In genomic region chr7:90211391-90212148, GRCh38 we compare ENCODE assay signal across 7 cellular contexts. TPM values are rescaled to one million over a fixed set of nuclear protein-coding genes. Genes with fewer than 3 reads are reported as not detected.
A peak's percentile ranks its signal among the peaks of the same experiment; 100 is the strongest.
DNase-seq lines count a peak whose midpoint lies in the region; ATAC-seq, FAIRE-seq and TF ChIP-seq lines count a peak whose summit lies in the region.

Gene STEAP2 (plus strand): TSS chr7:90211740. CDS start chr7:90225083, 13,343 bp downstream.

- no peak within 1 kb of the TSS for H3K27ac ChIP-seq in H9 (ENCODE audit: insufficient read length, low read depth, low read length)
- peak within 1 kb of the TSS; percentile 71 for H3K27ac ChIP-seq in duodenal mucosa (ENCODE audit: low read depth, low read length)
- peak within 1 kb of the TSS; percentile 94 for H3K27ac ChIP-seq in HepG2 (ENCODE audit: extremely low read length, insufficient read depth, low read length)

- TF ChIP-seq POLR2A in GM12891 (IDR thresholded peaks at IDR 0.05; ENCODE audit: low read depth, low read length): no peak
- TF ChIP-seq POLR2A in HepG2 (IDR thresholded peaks at IDR 0.05; ENCODE audit: insufficient read depth in 1 of 2, low read depth in 2 of 2, low read length in 2 of 2): peak; percentile 80 to 86

- peak in 2 of 4 experiments; percentile 31 to 41 for ATAC-seq in T-cell (replicated peaks in 1 of 4)
- ATAC-seq in HepG2: peak; percentile 98

- no peaks in the 10 kb centered on the region for H3K79me1 ChIP-seq in H9 (ENCODE audit: insufficient read depth, low read depth, low read length, poor library complexity, severe bottlenecking)

- H3K14ac ChIP-seq in H9 (ENCODE audit: insufficient read depth, low read length): peak within 1 kb of the TSS; percentile 78

- no peak within 1 kb of the TSS for H3K56ac ChIP-seq in H9 (ENCODE audit: insufficient read length, low read depth, low read length)

- peak; percentile 42 for DNase-seq in GM12891 (ENCODE audit: insufficient read length, low spot score)
- peak; percentile 92 for DNase-seq in H9
- peak; percentile 92 for DNase-seq in MG63
- DNase-seq in T-cell: peak in 4 of 34 experiments; percentile 0 to 3 (median 1)
- DNase-seq in HepG2 (ENCODE audit: low spot score): peak; percentile 81
- peak; percentile 28 for DNase-seq in stimulated activated CD4-positive, alpha-beta T cell treated with anti-CD3 and anti-CD28 coated beads, Interleukin-4, amount 100 ng/mL, for 1 hour

- H2BK12ac ChIP-seq in H9 (ENCODE audit: insufficient read length, low read depth, low read length): no peak within 1 kb of the TSS

- no CpG with 5 or more reads among the region's 73 CpGs for WGBS in H9 (ENCODE audit: extremely low coverage, insufficient read length, low lambda C conversion rate)
- under 1% methylated on average over 38 of the region's 73 CpGs for WGBS in HepG2 (ENCODE audit: low lambda C conversion rate)

- no peak within 1 kb of the TSS for H2BK15ac ChIP-seq in H9 (ENCODE audit: low read depth, low read length)

- no peak within 1 kb of the TSS for H2BK5ac ChIP-seq in H9 (ENCODE audit: insufficient read length, low read length)

- H3K4ac ChIP-seq in H9 (ENCODE audit: low read depth, low read length): no peak within 1 kb of the TSS

- TF ChIP-seq RAD21 in HepG2 (CRISPR knock-in tag; IDR thresholded peaks at IDR 0.05): peak; percentile 79

- no peak for FAIRE-seq in GM12891 (lab: Jason Lieb, UNC)
- no peak for FAIRE-seq in HepG2 (lab: Jason Lieb, UNC)

- in situ Hi-C loops in HepG2 (cut with HindIII; ENCODE audit: extremely low pct_ligation_motif_present, low pct_unique_long_range_greater_than_20kb): no loop called here

- H3K4me3 ChIP-seq in MG63 (peak within 1 kb of the TSS; percentile 64), duodenal mucosa (ENCODE audit: low read depth in 1 of 2, low read length in 2 of 2) (peak within 1 kb of the TSS; percentile 67 to 82), HepG2 (replicated peaks in 1 of 3; ENCODE audit: insufficient read depth in 1 of 3, low read depth in 2 of 3, low read length in 3 of 3) (peak within 1 kb of the TSS; percentile 65 to 87 (median 83))

- no peak within 1 kb of the TSS for H3T11ph ChIP-seq in H9 (ENCODE audit: low read length)

- H3K4me1 ChIP-seq in H9 (ENCODE audit: insufficient read depth, low read length) (peaks cover 10% of the 10 kb centered on the region), duodenal mucosa (ENCODE audit: control insufficient read depth in 1 of 2, insufficient read depth in 2 of 2, low read length in 2 of 2) (peaks cover 5 to 19% of the 10 kb centered on the region in 2 donors), HepG2 (ENCODE audit: insufficient read depth, low read length) (peaks cover 30% of the 10 kb centered on the region)

- H3K9me3 Mint-ChIP-seq in H9: no peaks in the 10 kb centered on the region
- H3K9me3 Mint-ChIP-seq in T-cell: no peaks in the 10 kb centered on the region

- H3K4me2 ChIP-seq in H9 (ENCODE audit: insufficient read depth, insufficient read length, low read length) (peak within 1 kb of the TSS; percentile 92), HepG2 (ENCODE audit: low read depth, low read length) (peak within 1 kb of the TSS; percentile 87)

- no peak within 1 kb of the TSS for H4K5ac ChIP-seq in H9 (ENCODE audit: insufficient read length, low read depth, low read length)

- CTCF ChIA-PET in T-cell (lab: Charles Lee) (no interaction called here), HepG2 (lab: Yijun Ruan, JAX; ENCODE audit: low intra/inter-chr PET ratio, low total read pairs) (interaction anchor here (2.2 kb wide), 1 partner anchor 57 kb away, joined by 20 read pairs; the partner anchor contains the start of gene STEAP1)

- H3K4me1 Mint-ChIP-seq in H9 (peaks cover 14 to 25% of the 10 kb centered on the region in 2 experiments), T-cell (peaks cover 5 to 6% (median 6%) of the 10 kb centered on the region in 3 donors)

- no peak within 1 kb of the TSS for H4K91ac ChIP-seq in H9 (ENCODE audit: insufficient read length, low read depth, low read length)

- peaks cover 4% of the 10 kb centered on the region; the same call in 1 of the 2 replicates for H3K79me2 ChIP-seq in H9 (ENCODE audit: insufficient read depth, low read length)
- peaks cover 3% of the 10 kb centered on the region for H3K79me2 ChIP-seq in HepG2 (ENCODE audit: insufficient read depth, low read length)

- no peaks in the 10 kb centered on the region for H3K9me3 ChIP-seq in H9 (ENCODE audit: control insufficient read depth, low read depth, low read length)
- no peaks in the 10 kb centered on the region for H3K9me3 ChIP-seq in MG63
- no peaks in the 10 kb centered on the region for H3K9me3 ChIP-seq in duodenal mucosa (ENCODE audit: control insufficient read depth in 1 of 2, low read length in 2 of 2)
- no peaks in the 10 kb centered on the region for H3K9me3 ChIP-seq in HepG2 (ENCODE audit: low read length)

- H3K18ac ChIP-seq in H9 (ENCODE audit: insufficient read length, low read depth, low read length): peak within 1 kb of the TSS; percentile 90

- H3K27ac Mint-ChIP-seq in H9 (peak within 1 kb of the TSS; percentile 26 to 94 (median 51)), T-cell (no peak within 1 kb of the TSS)

- H3K23me2 ChIP-seq in H9 (ENCODE audit: insufficient read length, low read depth, low read length, poor library complexity, severe bottlenecking): peaks cover 13% of the 10 kb centered on the region

- H4K8ac ChIP-seq in H9 (replicated peaks; ENCODE audit: insufficient read length, low read depth, low read length): no peak within 1 kb of the TSS

- intact Hi-C loops in HepG2 (cut with micrococcal nuclease; ENCODE audit: unreplicated experiment): loop anchor here (1.0 to 2.0 kb wide), 5 partner anchors 34 to 135 kb away; partner anchors contain the start of genes CFAP69, GTPBP10 and STEAP1

- no peaks in the 10 kb centered on the region for H3K36me3 ChIP-seq in MG63
- no peaks in the 10 kb centered on the region for H3K36me3 ChIP-seq in duodenal mucosa (ENCODE audit: control insufficient read depth in 1 of 2, insufficient read depth in 2 of 2, low read length in 2 of 2)
- H3K36me3 ChIP-seq in HepG2 (replicated peaks in 1 of 2; ENCODE audit: control insufficient read depth in 1 of 2, insufficient read depth in 2 of 2, low read length in 2 of 2): no peaks in the 10 kb centered on the region

- H3K27me3 ChIP-seq in H9 (ENCODE audit: insufficient read depth, low read length) (no peaks in the 10 kb centered on the region), MG63 (no peaks in the 10 kb centered on the region), duodenal mucosa (ENCODE audit: control insufficient read depth in 1 of 2, insufficient read depth in 2 of 2, low read length in 2 of 2) (no peaks in the 10 kb centered on the region), HepG2 (ENCODE audit: control insufficient read depth in 1 of 2, insufficient read depth in 2 of 2, low read length in 2 of 2) (peaks cover 0 to 5% of the 10 kb centered on the region in 2 experiments; a peak in 1 of 5 replicates)

- H3K27me3 Mint-ChIP-seq in H9 (ENCODE audit: low read depth): peaks cover 7% of the 10 kb centered on the region; the same call in 1 of the 2 replicates
- H3K27me3 Mint-ChIP-seq in T-cell: peaks cover 10 to 28% of the 10 kb centered on the region in 2 donors

- H2BK20ac ChIP-seq in H9 (ENCODE audit: low read depth, low read length, poor library complexity, severe bottlenecking): no peak within 1 kb of the TSS

- no peak within 1 kb of the TSS for H3K23ac ChIP-seq in H9 (ENCODE audit: insufficient read length, low read depth, low read length)

- H2BK120ac ChIP-seq in H9 (ENCODE audit: low read depth, low read length, poor library complexity, severe bottlenecking): peak within 1 kb of the TSS; percentile 10

- H3K36me3 Mint-ChIP-seq in H9 (ENCODE audit: insufficient read depth in 1 of 3, low read depth in 3 of 3) (peaks cover 0 to 5% (median 3%) of the 10 kb centered on the region in 3 experiments; a peak in 3 of 7 replicates), T-cell (no peaks in the 10 kb centered on the region)

- POLR2A ChIA-PET in T-cell (lab: Charles Lee): interaction anchor here in 1 of 2 donors (0.5 kb wide), 1 partner anchor 16 kb away, joined by 4 read pairs; no protein-coding TSS in a partner anchor
- POLR2A ChIA-PET in HepG2 (lab: Yijun Ruan, JAX): interaction anchor here (0.9 to 3.1 kb wide), 20 partner anchors 12 to 209 kb away, joined by 3 to 65 read pairs (median 6); partner anchors contain the start of genes CLDN12, GTPBP10 and STEAP1

- peak within 1 kb of the TSS; percentile 37 for H2AK5ac ChIP-seq in H9 (ENCODE audit: insufficient read length, low read length)

- H4K20me1 ChIP-seq in H9 (ENCODE audit: control insufficient read depth, insufficient read depth, insufficient read length) (no peaks in the 10 kb centered on the region), HepG2 (ENCODE audit: insufficient read depth, low read length) (no peaks in the 10 kb centered on the region)

- peak; percentile 73 for TF ChIP-seq CTCF in H9 (conservative IDR thresholded peaks at IDR 0.05)
- peak; percentile 91 for TF ChIP-seq CTCF in HepG2 (CRISPR knock-in tag; IDR thresholded peaks at IDR 0.05)

- BruUV-seq in HepG2 (replicated peaks; lab: Mats Ljungman, UMichigan): no TSS peak

- H2AFZ ChIP-seq in H9 (ENCODE audit: low read length) (peak within 1 kb of the TSS; percentile 14), HepG2 (ENCODE audit: low read length) (peak within 1 kb of the TSS; percentile 62)

- H3K9ac ChIP-seq in H9 (ENCODE audit: extremely low read depth, insufficient read length, low read length): peak within 1 kb of the TSS; percentile 65
- peak within 1 kb of the TSS; percentile 78 to 86 for H3K9ac ChIP-seq in duodenal mucosa (ENCODE audit: low read depth in 1 of 2, low read length in 2 of 2)
- peak within 1 kb of the TSS; percentile 82 for H3K9ac ChIP-seq in HepG2 (ENCODE audit: insufficient read depth, low read depth, low read length)

- peak in 1 of 2 experiments; percentile 41; a peak in 1 of 4 replicates for TF ChIP-seq EP300 in HepG2 (IDR thresholded peaks at IDR 0.05; ENCODE audit: low read depth in 2 of 2, low read length in 2 of 2)
- no peak for TF ChIP-seq EP300 in HepG2 (CRISPR knock-in tag; IDR thresholded peaks at IDR 0.05; ENCODE audit: borderline replicate concordance)

- no peak within 1 kb of the TSS for H3K4me3 Mint-ChIP-seq in H9
- H3K4me3 Mint-ChIP-seq in T-cell: peak within 1 kb of the TSS in 2 of 3 donors; percentile 25 to 26

RNA-seq across cellular contexts. Expression of gene STEAP2, which starts in this region (rescaled TPM):
- 0.05 TPM for polyA plus RNA-seq in GM12891 (2012; ENCODE audit: low read depth, missing spikeins)
- total RNA-seq in H9 (2021) (6.6 and 6.7 TPM in 2 replicates), T-cell (under 1 TPM in 2 of 5 donors, not detected in 3; 0.19 to 0.20 TPM), HepG2 (2016; rRNA removed; fragmentation: Illumina TruSeq; extraction: Trizol) (3.5 and 4.3 TPM in 2 replicates)
- 1.2 and 2.0 TPM in 2 replicates for total RNA-seq in MG63 (2014; rRNA removed; shearing (Covaris generic); ENCODE audit: low replicate concordance)
- 0.61 and 0.62 TPM in 2 replicates for total RNA-seq in HepG2 (2016; cell fraction: cytosol; rRNA removed; fragmentation: Illumina TruSeq; extraction: Trizol; ENCODE audit: low read depth)
- total RNA-seq in HepG2 (2016; cell fraction: insoluble cytoplasmic fraction; rRNA removed; fragmentation: Illumina TruSeq; extraction: Trizol): 2.5 and 4.6 TPM in 2 replicates
- 1.3 and 1.4 TPM in 2 replicates for total RNA-seq in HepG2 (2016; cell fraction: membrane; rRNA removed; fragmentation: Illumina TruSeq; extraction: Trizol)
- 7.7 and 8.2 TPM in 2 replicates for total RNA-seq in HepG2 (2016; cell fraction: nucleus; rRNA removed; fragmentation: Illumina TruSeq; extraction: Trizol)
- polyA plus RNA-seq in HepG2 (2011; rRNA removed): 4.4 and 4.5 TPM in 2 replicates
- polyA plus RNA-seq in HepG2 (2011; cell fraction: cytosol; rRNA removed): 1.2 and 2.6 TPM in 2 replicates
- polyA plus RNA-seq in HepG2 (2011; cell fraction: nucleus; rRNA removed): 3.6 and 6.6 TPM in 2 replicates
- polyA plus RNA-seq in HepG2 (2012): 3.1 and 8.3 TPM in 2 replicates
- 0.43 and 0.48 TPM in 2 replicates for polyA plus RNA-seq in HepG2 (2016; cell fraction: cytosol; fragmentation: Illumina TruSeq; extraction: Trizol; ENCODE audit: low read depth)
- polyA plus RNA-seq in HepG2 (2016; cell fraction: insoluble cytoplasmic fraction; fragmentation: Illumina TruSeq; extraction: Trizol; ENCODE audit: low read depth): 1.3 and 1.6 TPM in 2 replicates
- polyA plus RNA-seq in HepG2 (2016; cell fraction: membrane; fragmentation: Illumina TruSeq; extraction: Trizol; ENCODE audit: low read depth): 0.32 and 0.36 TPM in 2 replicates
- 6.7 TPM in 2 replicates for polyA plus RNA-seq in HepG2 (2016; cell fraction: nucleus; fragmentation: Illumina TruSeq; extraction: Trizol; ENCODE audit: insufficient read depth, low read depth)
- 3.0 TPM in 1 of 2 replicates, not detected in the other for polyA minus RNA-seq in HepG2 (2011; rRNA and poly(A)+ RNA removed; ENCODE audit: low replicate concordance)
- 4.0 and 6.4 TPM in 2 replicates for polyA minus RNA-seq in HepG2 (2011; cell fraction: cytosol; rRNA and poly(A)+ RNA removed)
- 13.1 and 20.3 TPM in 2 replicates for polyA minus RNA-seq in HepG2 (2011; cell fraction: nucleus; rRNA and poly(A)+ RNA removed)

Comparison
In these comparisons a context has a peak if more than half of its experiments do, and no peak if none do; other contexts are left out.
1. H3K27ac Mint-ChIP-seq: peak in H9 (3 of 3); none in T-cell (0 of 2).
2. H3K4me3 Mint-ChIP-seq: peak in T-cell (2 of 3); none in H9 (0 of 2).
3. Peak in every context shown above with its lines, with median percentiles within 50 percentile points of each other: H3K9ac ChIP-seq and H3K4me3 ChIP-seq.